In the genomic region with DNA sequence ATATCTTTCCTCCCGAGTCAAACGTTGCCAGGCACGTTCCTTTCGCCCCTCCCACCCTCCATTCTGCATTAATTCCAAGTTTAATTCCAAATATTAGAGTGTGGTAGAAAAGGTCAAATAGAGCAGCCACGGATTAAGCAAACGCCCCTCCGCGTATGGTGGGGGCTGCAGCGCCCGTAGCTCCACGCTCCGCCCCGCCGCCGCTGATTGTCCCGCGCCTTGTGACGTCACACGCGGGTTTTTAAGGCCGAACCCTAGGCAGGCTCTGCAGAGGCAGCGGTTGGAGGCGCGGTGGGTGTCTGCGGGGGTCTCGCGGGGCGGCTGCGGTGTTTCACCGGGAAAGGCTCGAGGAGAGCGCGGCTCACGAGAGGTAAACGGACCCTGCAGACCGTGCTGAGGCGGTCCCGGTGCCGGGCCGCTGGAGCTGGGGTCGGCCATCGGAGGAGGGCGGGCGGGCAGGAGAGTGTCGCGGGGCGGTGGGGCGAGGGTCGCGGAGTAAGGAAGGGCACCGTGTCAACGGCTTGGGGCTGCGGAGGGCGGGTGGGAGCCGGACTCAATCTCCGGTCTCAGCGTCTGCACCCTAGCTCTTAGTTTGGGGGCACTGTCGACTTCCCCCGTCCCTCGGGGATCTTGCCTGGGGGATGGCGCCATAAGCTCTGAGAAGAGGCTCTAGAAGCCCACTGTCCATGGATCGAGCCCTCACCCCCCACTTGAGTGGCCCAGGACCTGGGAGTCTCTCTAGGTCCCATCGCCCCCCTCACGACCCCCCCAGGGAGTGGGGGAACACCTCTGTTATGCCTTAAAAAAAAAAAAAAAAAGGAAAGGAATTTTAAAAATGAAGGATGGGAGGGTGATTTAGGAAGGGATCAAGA, we compare ENCODE assay signal across 8 cellular contexts. TPM values are rescaled to one million over a fixed set of nuclear protein-coding genes. Genes with fewer than 3 reads are reported as not detected.
DNase-seq lines count a peak whose midpoint lies in the region; ATAC-seq and TF ChIP-seq lines count a peak whose summit lies in the region.

A gene with protein sequence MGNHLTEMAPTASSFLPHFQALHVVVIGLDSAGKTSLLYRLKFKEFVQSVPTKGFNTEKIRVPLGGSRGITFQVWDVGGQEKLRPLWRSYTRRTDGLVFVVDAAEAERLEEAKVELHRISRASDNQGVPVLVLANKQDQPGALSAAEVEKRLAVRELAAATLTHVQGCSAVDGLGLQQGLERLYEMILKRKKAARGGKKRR (plus strand): TSS at position 270 of the 872 bp plus-strand sequence. CDS start 740 bp downstream, outside the sequence.

- H2AK5ac ChIP-seq in neuronal stem cell (ENCODE audit: low read depth, low read length), result peak within 1 kb of the TSS; percentile 99

- peak within 1 kb of the TSS; percentile 9 for H2BK15ac ChIP-seq in neuronal stem cell (ENCODE audit: low read length)

- H4K8ac ChIP-seq in neuronal stem cell (ENCODE audit: low read depth, low read length), result peak within 1 kb of the TSS; percentile 21

- no peaks in the 10 kb centered on the region for H3K27me3 ChIP-seq in MG63
- H3K27me3 ChIP-seq in neuronal stem cell (ENCODE audit: control insufficient read depth in 3 of 3, insufficient read depth in 3 of 3, low read depth in 1 of 3, low read length in 3 of 3), result no peaks in the 10 kb centered on the region

- H3K9ac ChIP-seq in neuronal stem cell (ENCODE audit: low read depth, low read length, poor library complexity), result peak within 1 kb of the TSS; percentile 98

- H3K18ac ChIP-seq in neuronal stem cell (ENCODE audit: low read length), result peak within 1 kb of the TSS; percentile 93

- H3K4me2 ChIP-seq in neuronal stem cell (ENCODE audit: insufficient read depth, low read length, poor library complexity, severe bottlenecking), result peak within 1 kb of the TSS; percentile 95

- H2BK120ac ChIP-seq in neuronal stem cell (ENCODE audit: low read depth, low read length), result no peak within 1 kb of the TSS

- H2BK12ac ChIP-seq in neuronal stem cell (ENCODE audit: low read length), result no peak within 1 kb of the TSS

- H4K91ac ChIP-seq in neuronal stem cell (ENCODE audit: low read depth, low read length, poor library complexity), result peak within 1 kb of the TSS; percentile 50

- H3K27ac Mint-ChIP-seq in activated naive CD4-positive, alpha-beta T cell treated with anti-CD3 and anti-CD28 coated beads for 36 hours, result peak within 1 kb of the TSS; percentile 61

- H3K14ac ChIP-seq in neuronal stem cell (ENCODE audit: low read length), result peak within 1 kb of the TSS; percentile 97

- H3K36me3 ChIP-seq in MG63, result peaks cover 36% of the 10 kb centered on the region
- peaks cover 0 to 5% of the 10 kb centered on the region in 2 donors for H3K36me3 ChIP-seq in neuronal stem cell (replicated peaks in 1 of 2; ENCODE audit: control insufficient read depth in 2 of 2, insufficient read depth in 2 of 2, low read length in 2 of 2)

- peak within 1 kb of the TSS; percentile 86 for H3K4me3 Mint-ChIP-seq in activated naive CD4-positive, alpha-beta T cell treated with anti-CD3 and anti-CD28 coated beads for 36 hours

- CTCF ChIA-PET in activated naive CD4-positive, alpha-beta T cell treated with anti-CD3 and anti-CD28 coated beads for 36 hours (lab: Charles Lee), result interaction anchor here (0.6 to 9.0 kb wide), 4 partner anchors 11 to 90 kb away, joined by 3 to 192 read pairs (median 6); a partner anchor contains a TSS

- no peak for TF ChIP-seq CTCF in GM12865 (IDR thresholded peaks at IDR 0.05; ENCODE audit: insufficient read depth, low read depth, low read length, missing control alignments)

- H3K9me3 ChIP-seq in MG63, result no peaks in the 10 kb centered on the region
- H3K9me3 ChIP-seq in neuronal stem cell (replicated peaks in 1 of 2; ENCODE audit: control insufficient read depth in 2 of 2, insufficient read depth in 1 of 2, low read depth in 1 of 2, low read length in 2 of 2), result no peaks in the 10 kb centered on the region

- H3K4me1 Mint-ChIP-seq in activated naive CD4-positive, alpha-beta T cell treated with anti-CD3 and anti-CD28 coated beads for 36 hours (ENCODE audit: low read depth), result peaks cover 20% of the 10 kb centered on the region

- DNase-seq in GM12865 (ENCODE audit: low read depth), result peak; percentile 67
- peak; percentile 90 for DNase-seq in MG63
- peak; percentile 92 for DNase-seq in SK-N-DZ (ENCODE audit: low spot score)
- peak; percentile 85 for DNase-seq in activated naive CD4-positive, alpha-beta T cell treated with anti-CD3 and anti-CD28 coated beads for 36 hours
- peak; percentile 47 for DNase-seq in foreskin melanocyte
- peak; percentile 86 for DNase-seq in neuronal stem cell (ENCODE audit: low spot score)
- peak; percentile 67 for DNase-seq in stromal cell of bone marrow (ENCODE audit: low read depth)

- H3K27ac ChIP-seq in neuronal stem cell (replicated peaks; ENCODE audit: low read length), result no peak within 1 kb of the TSS

- ATAC-seq in HG03565 (IDR thresholded peaks at IDR 0.05; ENCODE audit: unreplicated experiment), result no peak

- H3K27me3 Mint-ChIP-seq in activated naive CD4-positive, alpha-beta T cell treated with anti-CD3 and anti-CD28 coated beads for 36 hours (ENCODE audit: low read depth), result no peaks in the 10 kb centered on the region

- peaks cover 8% of the 10 kb centered on the region for H3K79me1 ChIP-seq in neuronal stem cell (ENCODE audit: low read depth, low read length)

- peak within 1 kb of the TSS; percentile 76 for H2BK5ac ChIP-seq in neuronal stem cell (ENCODE audit: low read length)

- H3K4me1 ChIP-seq in neuronal stem cell (ENCODE audit: control insufficient read depth in 2 of 2, insufficient read depth in 1 of 2, low read depth in 1 of 2, low read length in 2 of 2), result peaks cover 6 to 11% of the 10 kb centered on the region in 2 donors

- no peak within 1 kb of the TSS for H3K4ac ChIP-seq in neuronal stem cell (ENCODE audit: low read length)

- H3K4me3 ChIP-seq in GM12865 (ENCODE audit: low read depth, low read length) (peak within 1 kb of the TSS; percentile 77), MG63 (peak within 1 kb of the TSS; percentile 82), neuronal stem cell (ENCODE audit: low read length in 2 of 2) (peak within 1 kb of the TSS; percentile 77 to 93)

- WGBS in neuronal stem cell (ENCODE audit: extremely low coverage in 2 of 2, insufficient read length in 2 of 2, insufficient replicate concordance in 1 of 2), 2 donors, result no CpG with 5 or more reads among the region's 64 CpGs

- H3K23ac ChIP-seq in neuronal stem cell (ENCODE audit: low read depth, low read length, poor library complexity), result peak within 1 kb of the TSS; percentile 100

- H3K36me3 Mint-ChIP-seq in activated naive CD4-positive, alpha-beta T cell treated with anti-CD3 and anti-CD28 coated beads for 36 hours (ENCODE audit: low read depth), result no peaks in the 10 kb centered on the region

- H3K9me3 Mint-ChIP-seq in activated naive CD4-positive, alpha-beta T cell treated with anti-CD3 and anti-CD28 coated beads for 36 hours, result no peaks in the 10 kb centered on the region

- peak within 1 kb of the TSS; percentile 100 for H2AFZ ChIP-seq in neuronal stem cell (ENCODE audit: low read length)

- intact Hi-C loops in activated naive CD4-positive, alpha-beta T cell treated with anti-CD3 and anti-CD28 coated beads for 36 hours (cut with micrococcal nuclease), result loop anchor here (1.0 to 2.0 kb wide), 2 partner anchors 10 to 276 kb away; no protein-coding TSS in a partner anchor

RNA-seq across cellular contexts. Expression of the gene that starts here (rescaled TPM):
- total RNA-seq in MG63 (2014; rRNA removed; shearing (Covaris generic); ENCODE audit: low replicate concordance), result 28.8 and 47.4 TPM in 2 replicates
- 29.5 and 30.6 TPM in 2 replicates for polyA plus RNA-seq in SK-N-DZ (2014; cell fraction: cytosol; rRNA removed)
- polyA plus RNA-seq in SK-N-DZ (2014; cell fraction: nucleus; rRNA removed), result 14.2 and 18.3 TPM in 2 replicates
- 1 to 10 TPM; 1.7 TPM for total RNA-seq in activated naive CD4-positive, alpha-beta T cell treated with anti-CD3 and anti-CD28 coated beads for 36 hours
- 14.3 TPM for polyA plus RNA-seq in neuronal stem cell (2013, experiment 1 of 2)
- polyA plus RNA-seq in neuronal stem cell (2013, experiment 2 of 2), result 14.0 TPM

Comparison
In these comparisons a context has a peak if more than half of its experiments do, and no peak if none do; other contexts are left out.
1. RNA of the gene that starts here (total RNA-seq): 28.8 to 47.4 TPM in MG63; 1.7 TPM in activated naive CD4-positive, alpha-beta T cell treated with anti-CD3 and anti-CD28 coated beads for 36 hours; every median in the first group is over 10 times any median in the second.
2. Peak in every context shown above with its lines, with median percentiles within 50 percentile points of each other: DNase-seq and H3K4me3 ChIP-seq.